In the genomic region with DNA sequence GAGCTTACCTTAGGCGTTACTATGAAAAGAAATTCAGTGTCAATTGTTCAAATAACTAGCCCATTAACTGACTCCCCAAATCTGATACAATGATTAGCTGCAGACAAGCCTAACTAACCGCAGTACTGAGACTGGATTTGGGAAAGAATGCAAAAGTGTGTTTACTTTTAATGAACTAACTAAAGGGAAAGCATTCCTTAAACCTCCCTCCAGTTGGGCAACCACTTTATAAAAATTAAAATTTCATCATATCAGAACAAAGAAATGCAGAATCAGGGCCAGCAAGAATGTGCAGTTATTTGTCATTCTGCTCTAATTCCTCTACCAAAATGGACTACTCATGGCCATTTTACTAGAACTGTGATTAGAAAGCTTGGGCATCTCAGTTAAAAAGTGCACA, we compare ENCODE assay signal across 18 cellular contexts. TPM values are rescaled to one million over a fixed set of nuclear protein-coding genes. Genes with fewer than 3 reads are reported as not detected.
DNase-seq lines count a peak whose midpoint lies in the region; ATAC-seq and TF ChIP-seq lines count a peak whose summit lies in the region.
"Had no signal": no experiment of that assay in that cellular context is flagged by ENCODE, and none has a peak within 500 bp of the region (broad histone marks: within the 10 kb centered on the region; RNA-seq: fewer than 3 reads in every experiment).

No MANE protein-coding gene starts in this region.

- H3K27me3 ChIP-seq in adipocyte (replicated peaks; ENCODE audit: control insufficient read depth, insufficient read depth, low read length): peaks cover 6% of the 10 kb centered on the region

- no peak for ATAC-seq in stimulated activated effector memory CD8-positive, alpha-beta T cell treated with anti-CD3 and anti-CD28 coated beads, Interleukin-12 subunit alpha, Interleukin-12 subunit beta, amount 100 ng/mL, for 72 hours

- H3K36me3 Mint-ChIP-seq in osteocyte (ENCODE audit: unreplicated experiment) (no peaks in the 10 kb centered on the region), endothelial cell (ENCODE audit: low read depth, unreplicated experiment) (no peaks in the 10 kb centered on the region)
- no peaks in the 10 kb centered on the region for H3K36me3 Mint-ChIP-seq in stimulated activated effector memory CD8-positive, alpha-beta T cell treated with anti-CD3 and anti-CD28 coated beads, Interleukin-12 subunit alpha, Interleukin-12 subunit beta, amount 100 ng/mL, for 72 hours
- H3K36me3 Mint-ChIP-seq: CD4-positive, alpha-beta memory T cell had no signal

- H3K9me3 Mint-ChIP-seq in osteocyte (ENCODE audit: unreplicated experiment) (no peaks in the 10 kb centered on the region), endothelial cell (ENCODE audit: unreplicated experiment) (no peaks in the 10 kb centered on the region)
- no peaks in the 10 kb centered on the region for H3K9me3 Mint-ChIP-seq in stimulated activated effector memory CD8-positive, alpha-beta T cell treated with anti-CD3 and anti-CD28 coated beads, Interleukin-12 subunit alpha, Interleukin-12 subunit beta, amount 100 ng/mL, for 72 hours
- H3K9me3 Mint-ChIP-seq: CD4-positive, alpha-beta memory T cell; HFFc6 had no signal

- H3K27me3 Mint-ChIP-seq in osteocyte (ENCODE audit: unreplicated experiment) (peaks cover 37% of the 10 kb centered on the region), endothelial cell (ENCODE audit: unreplicated experiment) (no peaks in the 10 kb centered on the region)

- H3K36me3 ChIP-seq in adipocyte (ENCODE audit: control insufficient read depth, insufficient read depth, low read length, severe bottlenecking): no peaks in the 10 kb centered on the region
- H3K36me3 ChIP-seq: HAP-1 had no signal

- H3K4me3 Mint-ChIP-seq in osteocyte (ENCODE audit: unreplicated experiment) (no peak overlapping the region), endothelial cell (ENCODE audit: unreplicated experiment) (no peak overlapping the region)
- no peak overlapping the region for H3K4me3 Mint-ChIP-seq in stimulated activated effector memory CD8-positive, alpha-beta T cell treated with anti-CD3 and anti-CD28 coated beads, Interleukin-12 subunit alpha, Interleukin-12 subunit beta, amount 100 ng/mL, for 72 hours
- H3K4me3 Mint-ChIP-seq: CD4-positive, alpha-beta memory T cell; HFFc6 had no signal

- DNase-seq in AG20443 (ENCODE audit: low spot score) (peak; percentile 15), adipocyte (ENCODE audit: low read depth) (peak; percentile 61), fibroblast of gingiva (ENCODE audit: low read depth) (peak; percentile 52), osteocyte (ENCODE audit: extremely low spot score, unreplicated experiment) (peak; percentile 0), endothelial cell (ENCODE audit: low spot score) (no peak), NCI-H524 treated with DMSO at 0.1 percent for 48 hours (lab: John Stamatoyannopoulos, UW) (no peak)
- DNase-seq in stimulated activated effector memory CD8-positive, alpha-beta T cell treated with anti-CD3 and anti-CD28 coated beads, Interleukin-12 subunit alpha, Interleukin-12 subunit beta, amount 100 ng/mL, for 72 hours (ENCODE audit: low spot score in 2 of 2): no peak
- DNase-seq in stimulated activated CD4-positive, alpha-beta T cell treated with anti-CD3 and anti-CD28 coated beads, Interleukin-15, amount 100 ng/mL, for 24 hours: no peak
- DNase-seq: C1 segment of cervical spinal cord; CD4-positive, alpha-beta memory T cell; COR-L47; DMS153; DMS79; GF-D8; GOT3; HFFc6 had no signal

- TF ChIP-seq CTCF in osteocyte (IDR thresholded peaks at IDR 0.05) (no peak), endothelial cell (IDR thresholded peaks at IDR 0.05; ENCODE audit: unreplicated experiment) (no peak)

- H3K4me3 ChIP-seq in adipocyte (ENCODE audit: low read length): no peak overlapping the region
- H3K4me3 ChIP-seq: HAP-1 had no signal

- H3K9ac ChIP-seq in adipocyte (ENCODE audit: low read length): no peak overlapping the region

- H3K4me1 Mint-ChIP-seq in osteocyte (ENCODE audit: unreplicated experiment) (no peaks in the 10 kb centered on the region), endothelial cell (ENCODE audit: unreplicated experiment) (no peaks in the 10 kb centered on the region)
- no peaks in the 10 kb centered on the region for H3K4me1 Mint-ChIP-seq in stimulated activated effector memory CD8-positive, alpha-beta T cell treated with anti-CD3 and anti-CD28 coated beads, Interleukin-12 subunit alpha, Interleukin-12 subunit beta, amount 100 ng/mL, for 72 hours
- H3K4me1 Mint-ChIP-seq: CD4-positive, alpha-beta memory T cell had no signal

- H3K9me3 ChIP-seq in adipocyte (ENCODE audit: control insufficient read depth, low read length): no peaks in the 10 kb centered on the region
- H3K9me3 ChIP-seq: HAP-1 had no signal

- H3K4me1 ChIP-seq in adipocyte (ENCODE audit: control insufficient read depth, insufficient read depth, low read length): peaks cover 9% of the 10 kb centered on the region
- H3K4me1 ChIP-seq: HAP-1 had no signal

- H3K27ac Mint-ChIP-seq in osteocyte (ENCODE audit: unreplicated experiment) (no peak overlapping the region), endothelial cell (ENCODE audit: unreplicated experiment) (no peak overlapping the region)
- H3K27ac Mint-ChIP-seq in stimulated activated effector memory CD8-positive, alpha-beta T cell treated with anti-CD3 and anti-CD28 coated beads, Interleukin-12 subunit alpha, Interleukin-12 subunit beta, amount 100 ng/mL, for 72 hours: no peak overlapping the region
- H3K27ac Mint-ChIP-seq: CD4-positive, alpha-beta memory T cell; HFFc6 had no signal

RNA-seq across cellular contexts. Expression of gene NR5A2, which starts 11.7 kb away (rescaled TPM):
- total RNA-seq in osteocyte: not detected in 2 replicates
- total RNA-seq in endothelial cell (ENCODE audit: unreplicated experiment): 7.0 TPM
- total RNA-seq: CD4-positive, alpha-beta memory T cell; G401 had no signal

Comparison
In these comparisons a context has a peak if more than half of its experiments do, and no peak if none do; other contexts are left out.
1. DNase-seq: peak in AG20443 (single experiment), adipocyte (single experiment), fibroblast of gingiva (single experiment) and osteocyte (single experiment); none in stimulated activated effector memory CD8-positive, alpha-beta T cell treated with anti-CD3 and anti-CD28 coated beads, Interleukin-12 subunit alpha, Interleukin-12 subunit beta, amount 100 ng/mL, for 72 hours (0 of 2), stimulated activated CD4-positive, alpha-beta T cell treated with anti-CD3 and anti-CD28 coated beads, Interleukin-15, amount 100 ng/mL, for 24 hours (single experiment), endothelial cell (single experiment) and NCI-H524 treated with DMSO at 0.1 percent for 48 hours (single experiment).